In genomic region chr3:179260949-179261765, GRCh38 we compare ENCODE assay signal across 8 cellular contexts. TPM values are rescaled to one million over a fixed set of nuclear protein-coding genes. Genes with fewer than 3 reads are reported as not detected.
A peak's percentile ranks its signal among the peaks of the same experiment; 100 is the strongest.
DNase-seq lines count a peak whose midpoint lies in the region; ATAC-seq and TF ChIP-seq lines count a peak whose summit lies in the region.

No MANE protein-coding gene starts in this region.

- peaks cover 18% of the 10 kb centered on the region for H3K4me1 Mint-ChIP-seq in activated T-helper 17 cell treated with anti-CD3 and anti-CD28 coated beads, Interleukin-2, amount 50 U/mL, for 72 hours
- H3K4me1 Mint-ChIP-seq in nephron progenitor cell, result no peaks in the 10 kb centered on the region
- peaks cover 16% of the 10 kb centered on the region for H3K4me1 Mint-ChIP-seq in stimulated activated naive CD8-positive, alpha-beta T cell treated with anti-CD3 and anti-CD28 coated beads, Interleukin-15, Interleukin-2, amounts not matched to agents 100 ng/mL and 50 ng/mL, for 24 hours (ENCODE audit: low read depth)

- H3K27ac Mint-ChIP-seq in activated T-helper 17 cell treated with anti-CD3 and anti-CD28 coated beads, Interleukin-2, amount 50 U/mL, for 72 hours, result no peak overlapping the region
- H3K27ac Mint-ChIP-seq in nephron progenitor cell, result no peak overlapping the region
- H3K27ac Mint-ChIP-seq in stimulated activated naive CD8-positive, alpha-beta T cell treated with anti-CD3 and anti-CD28 coated beads, Interleukin-15, Interleukin-2, amounts not matched to agents 100 ng/mL and 50 ng/mL, for 24 hours, result peak overlapping the region; percentile 59

- ATAC-seq in HG03432 (IDR thresholded peaks at IDR 0.05; ENCODE audit: unreplicated experiment), result peak; percentile 93
- ATAC-seq in activated T-helper 17 cell treated with anti-CD3 and anti-CD28 coated beads, Interleukin-2, amount 50 U/mL, for 72 hours (replicated peaks), result peak; percentile 89

- H3K27me3 Mint-ChIP-seq in activated T-helper 17 cell treated with anti-CD3 and anti-CD28 coated beads, Interleukin-2, amount 50 U/mL, for 72 hours, result no peaks in the 10 kb centered on the region
- H3K27me3 Mint-ChIP-seq in nephron progenitor cell (ENCODE audit: low read depth, poor library complexity), result peaks cover 7% of the 10 kb centered on the region
- no peaks in the 10 kb centered on the region for H3K27me3 Mint-ChIP-seq in stimulated activated naive CD8-positive, alpha-beta T cell treated with anti-CD3 and anti-CD28 coated beads, Interleukin-15, Interleukin-2, amounts not matched to agents 100 ng/mL and 50 ng/mL, for 24 hours

- H3K9me3 Mint-ChIP-seq in activated T-helper 17 cell treated with anti-CD3 and anti-CD28 coated beads, Interleukin-2, amount 50 U/mL, for 72 hours, result peaks cover 9% of the 10 kb centered on the region
- peaks cover 50% of the 10 kb centered on the region for H3K9me3 Mint-ChIP-seq in nephron progenitor cell
- peaks cover 8% of the 10 kb centered on the region for H3K9me3 Mint-ChIP-seq in stimulated activated naive CD8-positive, alpha-beta T cell treated with anti-CD3 and anti-CD28 coated beads, Interleukin-15, Interleukin-2, amounts not matched to agents 100 ng/mL and 50 ng/mL, for 24 hours

- H3K9me2 ChIP-seq in OCI-LY7 (ENCODE audit: insufficient read depth, low read length), result no peaks in the 10 kb centered on the region

- H3K4me1 ChIP-seq in OCI-LY7 (ENCODE audit: insufficient read depth, low read length, poor library complexity, severe bottlenecking), result peaks cover 10% of the 10 kb centered on the region

- DNase-seq in CD1c-positive myeloid dendritic cell (ENCODE audit: extremely low spot score) (peak; percentile 56), GM19238 (ENCODE audit: insufficient read length, low spot score) (peak; percentile 86), OCI-LY7 (ENCODE audit: low spot score) (no peak), fibroblast of the aortic adventitia (ENCODE audit: low read depth) (peak; percentile 54), nephron progenitor cell (peak; percentile 80)

- H3K4me3 ChIP-seq in OCI-LY7 (ENCODE audit: low read depth, low read length, poor library complexity, severe bottlenecking) (no peak overlapping the region), fibroblast of the aortic adventitia (ENCODE audit: low read depth, low read length) (peak overlapping the region; percentile 67)

- no peaks in the 10 kb centered on the region for H4K20me1 ChIP-seq in OCI-LY7 (ENCODE audit: insufficient read depth, low read length)

- H3K36me3 ChIP-seq in OCI-LY7 (ENCODE audit: insufficient read depth, low read length), result no peaks in the 10 kb centered on the region

- no peaks in the 10 kb centered on the region for H3K79me2 ChIP-seq in OCI-LY7 (ENCODE audit: insufficient read depth, low read depth, low read length)

- no peaks in the 10 kb centered on the region for H3K36me3 Mint-ChIP-seq in activated T-helper 17 cell treated with anti-CD3 and anti-CD28 coated beads, Interleukin-2, amount 50 U/mL, for 72 hours (ENCODE audit: low read depth)
- H3K36me3 Mint-ChIP-seq in nephron progenitor cell (ENCODE audit: low read depth), result peaks cover 37% of the 10 kb centered on the region
- H3K36me3 Mint-ChIP-seq in stimulated activated naive CD8-positive, alpha-beta T cell treated with anti-CD3 and anti-CD28 coated beads, Interleukin-15, Interleukin-2, amounts not matched to agents 100 ng/mL and 50 ng/mL, for 24 hours (ENCODE audit: low read depth), result no peaks in the 10 kb centered on the region

- H2AFZ ChIP-seq in OCI-LY7 (ENCODE audit: low read length), result no peak overlapping the region

- POLR2A ChIA-PET in OCI-LY7 (lab: Charles Lee), result interaction anchor here (0.6 to 0.8 kb wide), 2 partner anchors 12 to 22 kb away, joined by 3 to 4 read pairs; no protein-coding TSS in a partner anchor

- TF ChIP-seq CTCF in OCI-LY7 (conservative IDR thresholded peaks at IDR 0.05; ENCODE audit: low read length) (no peak), fibroblast of the aortic adventitia (IDR thresholded peaks at IDR 0.05; ENCODE audit: insufficient read depth, low read length) (no peak), nephron progenitor cell (IDR thresholded peaks at IDR 0.05) (no peak)

- intact Hi-C loops in OCI-LY7 (cut with micrococcal nuclease; ENCODE audit: unreplicated experiment), result no loop called here

- CTCF ChIA-PET in OCI-LY7 (lab: Charles Lee; ENCODE audit: unreplicated experiment), result no interaction called here

- H3K4me2 ChIP-seq in OCI-LY7 (ENCODE audit: low read length), result peak overlapping the region; percentile 54; the same call in 1 of the 2 replicates

- no peaks in the 10 kb centered on the region for H3K9me3 ChIP-seq in OCI-LY7 (ENCODE audit: low read length)

- H3K4me3 Mint-ChIP-seq in activated T-helper 17 cell treated with anti-CD3 and anti-CD28 coated beads, Interleukin-2, amount 50 U/mL, for 72 hours, result peak overlapping the region; percentile 67
- peak overlapping the region; percentile 78 for H3K4me3 Mint-ChIP-seq in nephron progenitor cell
- H3K4me3 Mint-ChIP-seq in stimulated activated naive CD8-positive, alpha-beta T cell treated with anti-CD3 and anti-CD28 coated beads, Interleukin-15, Interleukin-2, amounts not matched to agents 100 ng/mL and 50 ng/mL, for 24 hours, result peak overlapping the region; percentile 80

- no TSS peak for BruUV-seq in OCI-LY7 (replicated peaks; lab: Mats Ljungman, UMichigan)

- H3K27ac ChIP-seq in OCI-LY7 (ENCODE audit: low read depth, low read length, poor library complexity, severe bottlenecking), result no peak overlapping the region

RNA-seq across cellular contexts. Expression of gene KCNMB3, which starts 10.2 kb away (rescaled TPM):
- 0.18 and 0.60 TPM in 2 replicates for total RNA-seq in OCI-LY7 (2014; rRNA removed; shearing (Covaris generic))
- total RNA-seq in OCI-LY7 (2022), result not detected in 2 replicates
- total RNA-seq in activated T-helper 17 cell treated with anti-CD3 and anti-CD28 coated beads, Interleukin-2, amount 50 U/mL, for 72 hours, result under 1 TPM; 0.40 to 0.69 TPM
- total RNA-seq in fibroblast of the aortic adventitia (ENCODE audit: low replicate concordance), result 0.08 and 2.2 TPM in 2 replicates
